ENCODE assay signal across 1 cellular context in the genomic region with DNA sequence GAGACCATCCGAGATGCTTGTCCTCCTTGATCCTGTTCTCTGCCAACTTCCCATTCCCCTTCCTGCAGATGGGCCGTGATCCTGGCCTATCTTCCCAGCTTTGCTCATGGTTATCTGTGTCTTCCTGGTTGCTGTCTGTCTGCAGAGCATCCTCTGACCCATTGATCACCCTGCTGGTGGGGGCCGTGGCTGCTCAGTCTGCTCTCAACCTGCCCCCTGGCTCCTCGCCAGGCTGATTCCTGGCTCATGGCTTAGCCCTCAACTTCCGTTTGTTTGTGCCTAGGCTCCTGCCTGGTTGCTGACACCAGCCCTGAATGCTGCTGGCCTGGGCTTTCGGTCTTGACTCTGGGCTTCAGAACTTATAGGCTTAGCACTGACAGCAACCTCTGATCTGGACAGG.
TF ChIP-seq lines count a peak whose summit lies in the region.

No MANE protein-coding gene starts in this region.

TF ChIP-seq in H1, 55 proteins besides CTCF, POLR2A, EP300 and RAD21 (continued from another document):
- TF ChIP-seq CBX8 (IDR thresholded peaks at IDR 0.05; ENCODE audit: borderline replicate concordance, low read depth, low read length): no peak
